In the genomic region with DNA sequence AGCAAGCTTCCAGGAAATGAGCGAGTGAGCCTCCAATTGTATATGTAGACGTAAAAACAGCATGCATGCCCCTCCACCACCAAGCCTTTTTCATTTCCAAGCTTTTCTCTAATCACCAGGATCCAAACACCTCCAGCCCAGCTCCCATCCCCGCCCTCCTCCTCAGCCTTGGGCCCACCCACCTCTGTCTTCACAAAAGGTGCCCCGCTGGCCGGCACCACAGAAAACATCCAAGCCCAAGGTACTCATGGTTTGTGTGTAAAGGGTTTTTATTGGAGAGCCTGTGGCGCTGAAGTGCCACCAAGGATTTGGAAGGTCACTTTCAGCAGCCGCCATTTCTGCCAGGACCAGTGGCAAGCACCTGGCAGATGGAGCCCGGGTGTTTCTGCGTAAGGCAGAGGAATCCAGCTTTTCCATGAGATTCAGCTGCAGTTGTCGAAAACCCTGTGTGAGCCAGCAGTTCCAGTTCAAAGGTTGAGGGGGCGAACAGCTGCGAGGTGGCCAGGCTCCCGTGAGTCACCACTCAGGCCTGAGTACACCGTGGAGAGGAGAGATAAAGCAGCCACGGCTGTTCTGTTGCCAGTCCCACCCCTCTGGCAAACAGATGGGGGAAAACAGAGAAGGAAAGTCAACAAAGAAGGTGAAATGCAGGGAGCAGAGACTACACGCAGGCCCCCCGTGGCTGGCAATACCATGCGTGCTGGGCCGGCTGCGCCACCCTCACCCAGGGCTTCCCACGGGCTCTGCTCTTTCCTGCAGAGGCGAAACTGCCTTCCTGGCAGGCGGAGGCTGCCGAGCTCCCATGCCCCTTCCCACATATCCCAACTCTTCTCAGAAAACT, we compare ENCODE assay signal across 9 cellular contexts. TPM values are rescaled to one million over a fixed set of nuclear protein-coding genes. Genes with fewer than 3 reads are reported as not detected.
A peak's percentile ranks its signal among the peaks of the same experiment; 100 is the strongest.
DNase-seq lines count a peak whose midpoint lies in the region; ATAC-seq, FAIRE-seq and TF ChIP-seq lines count a peak whose summit lies in the region.
"Had no signal": no experiment of that assay in that cellular context is flagged by ENCODE, and none has a peak within 500 bp of the region (broad histone marks: within the 10 kb centered on the region; RNA-seq: fewer than 3 reads in every experiment).

No MANE protein-coding gene starts in this region.

- no peaks in the 10 kb centered on the region for H3K9me3 ChIP-seq in trophoblast cell (ENCODE audit: insufficient read depth, low read depth, low read length)

- no peak overlapping the region for H2AFZ ChIP-seq in trophoblast cell (ENCODE audit: insufficient read depth, low read length, poor library complexity)

- no peak overlapping the region for H2AK5ac ChIP-seq in trophoblast cell (ENCODE audit: low read length)

- no peak overlapping the region for H2BK120ac ChIP-seq in trophoblast cell (ENCODE audit: insufficient read depth, low read length, poor library complexity)

- H3K79me2 ChIP-seq in trophoblast cell (ENCODE audit: control insufficient read depth, insufficient read depth, low read length, poor library complexity), result peaks cover 1% of the 10 kb centered on the region

- peak; percentile 81 for DNase-seq in Daoy (ENCODE audit: low read depth)
- DNase-seq in NCI-H524 treated with DMSO at 0.1 percent for 48 hours (lab: John Stamatoyannopoulos, UW), result peak; percentile 70
- peak; percentile 48 for DNase-seq in fibroblast of the aortic adventitia (ENCODE audit: low read depth)
- DNase-seq in trophoblast cell, result peak; percentile 71 to 80
- no peak for DNase-seq in natural killer cell
- no peak for DNase-seq in activated CD4-positive, alpha-beta memory T cell treated with anti-CD3 and anti-CD28 coated beads, Interleukin-2, amount 10 ng/mL, durations not matched to agents 7 days and 5 days
- no peak for DNase-seq in frontal cortex (ENCODE audit: low spot score in 2 of 2)

- H3K36me3 ChIP-seq in trophoblast cell (ENCODE audit: control insufficient read depth in 1 of 2, insufficient read depth in 2 of 2, low read length in 2 of 2), result no peaks in the 10 kb centered on the region

- POLR2A ChIA-PET in activated CD4-positive, alpha-beta memory T cell treated with anti-CD3 and anti-CD28 coated beads, Interleukin-2, amount 10 ng/mL, durations not matched to agents 7 days and 5 days (lab: Charles Lee), result no interaction called here

- intact Hi-C loops in natural killer cell (cut with micrococcal nuclease), result no loop called here

- no peak overlapping the region for H3K27ac Mint-ChIP-seq in natural killer cell
- no peak overlapping the region for H3K27ac Mint-ChIP-seq in activated CD4-positive, alpha-beta memory T cell treated with anti-CD3 and anti-CD28 coated beads, Interleukin-2, amount 10 ng/mL, durations not matched to agents 7 days and 5 days
- H3K27ac Mint-ChIP-seq: stimulated activated naive CD8-positive, alpha-beta T cell treated with anti-CD3 and anti-CD28 coated beads, Interleukin-15, Interleukin-2, amounts not matched to agents 100 ng/mL and 50 ng/mL, for 24 hours had no signal

- H3K4me2 ChIP-seq in trophoblast cell (ENCODE audit: low read length), result peak overlapping the region; percentile 22

- H2BK12ac ChIP-seq in trophoblast cell (ENCODE audit: low read length), result peak overlapping the region; percentile 26

- H3K4ac ChIP-seq in trophoblast cell (ENCODE audit: low read depth, low read length), result peak overlapping the region; percentile 35

- no peaks in the 10 kb centered on the region for H3K9me3 Mint-ChIP-seq in natural killer cell
- H3K9me3 Mint-ChIP-seq in activated CD4-positive, alpha-beta memory T cell treated with anti-CD3 and anti-CD28 coated beads, Interleukin-2, amount 10 ng/mL, durations not matched to agents 7 days and 5 days, result no peaks in the 10 kb centered on the region
- H3K9me3 Mint-ChIP-seq: stimulated activated naive CD8-positive, alpha-beta T cell treated with anti-CD3 and anti-CD28 coated beads, Interleukin-15, Interleukin-2, amounts not matched to agents 100 ng/mL and 50 ng/mL, for 24 hours had no signal

- peak overlapping the region; percentile 62 for H3K27ac ChIP-seq in trophoblast cell (ENCODE audit: low read depth, low read length)

- CTCF ChIA-PET in activated CD4-positive, alpha-beta memory T cell treated with anti-CD3 and anti-CD28 coated beads, Interleukin-2, amount 10 ng/mL, durations not matched to agents 7 days and 5 days (lab: Charles Lee), result no interaction called here

- no peaks in the 10 kb centered on the region for H3K4me1 Mint-ChIP-seq in natural killer cell
- H3K4me1 Mint-ChIP-seq in activated CD4-positive, alpha-beta memory T cell treated with anti-CD3 and anti-CD28 coated beads, Interleukin-2, amount 10 ng/mL, durations not matched to agents 7 days and 5 days, result peaks cover 5% of the 10 kb centered on the region

- no peak overlapping the region for H4K91ac ChIP-seq in trophoblast cell (ENCODE audit: low read depth, low read length)

- peak overlapping the region; percentile 39 for H4K12ac ChIP-seq in trophoblast cell (ENCODE audit: low read depth, low read length)

- ATAC-seq in natural killer cell (no peak), GM18861 (IDR thresholded peaks at IDR 0.05; ENCODE audit: unreplicated experiment) (no peak)

- no peak overlapping the region for H3K4me3 Mint-ChIP-seq in natural killer cell
- H3K4me3 Mint-ChIP-seq in activated CD4-positive, alpha-beta memory T cell treated with anti-CD3 and anti-CD28 coated beads, Interleukin-2, amount 10 ng/mL, durations not matched to agents 7 days and 5 days, result no peak overlapping the region
- H3K4me3 Mint-ChIP-seq: stimulated activated naive CD8-positive, alpha-beta T cell treated with anti-CD3 and anti-CD28 coated beads, Interleukin-15, Interleukin-2, amounts not matched to agents 100 ng/mL and 50 ng/mL, for 24 hours had no signal

- H3K36me3 Mint-ChIP-seq in natural killer cell, result no peaks in the 10 kb centered on the region
- no peaks in the 10 kb centered on the region for H3K36me3 Mint-ChIP-seq in activated CD4-positive, alpha-beta memory T cell treated with anti-CD3 and anti-CD28 coated beads, Interleukin-2, amount 10 ng/mL, durations not matched to agents 7 days and 5 days (ENCODE audit: low read depth)

- H3K27me3 Mint-ChIP-seq in natural killer cell (ENCODE audit: low read depth in 2 of 2), result peaks cover 0 to 8% of the 10 kb centered on the region in 2 donors
- H3K27me3 Mint-ChIP-seq in activated CD4-positive, alpha-beta memory T cell treated with anti-CD3 and anti-CD28 coated beads, Interleukin-2, amount 10 ng/mL, durations not matched to agents 7 days and 5 days, result peaks cover 3% of the 10 kb centered on the region
- H3K27me3 Mint-ChIP-seq: stimulated activated naive CD8-positive, alpha-beta T cell treated with anti-CD3 and anti-CD28 coated beads, Interleukin-15, Interleukin-2, amounts not matched to agents 100 ng/mL and 50 ng/mL, for 24 hours had no signal

- peaks cover 2% of the 10 kb centered on the region for H3K79me1 ChIP-seq in trophoblast cell (ENCODE audit: low read length)

- no peak for FAIRE-seq in frontal cortex (lab: Jason Lieb, UNC)

- H3K4me1 ChIP-seq in trophoblast cell (ENCODE audit: control insufficient read depth in 1 of 2, insufficient read depth in 2 of 2, low read length in 2 of 2), result peaks cover 10 to 13% of the 10 kb centered on the region in 2 experiments

- TF ChIP-seq CTCF in fibroblast of the aortic adventitia (IDR thresholded peaks at IDR 0.05; ENCODE audit: insufficient read depth, low read length) (no peak), natural killer cell (IDR thresholded peaks at IDR 0.05) (no peak)

- no peak overlapping the region for H3K18ac ChIP-seq in trophoblast cell (ENCODE audit: low read length)

- no peak overlapping the region for H2BK5ac ChIP-seq in trophoblast cell (ENCODE audit: low read depth, low read length, poor library complexity)

- H3K4me3 ChIP-seq in fibroblast of the aortic adventitia (ENCODE audit: low read depth, low read length) (no peak overlapping the region), trophoblast cell (ENCODE audit: low read depth, low read length) (no peak overlapping the region)

- no peaks in the 10 kb centered on the region for H3K27me3 ChIP-seq in trophoblast cell (ENCODE audit: insufficient read depth, low read length)

- H4K8ac ChIP-seq in trophoblast cell (ENCODE audit: low read depth, low read length), result peak overlapping the region; percentile 62

- no CpG with 5 or more reads among the region's 24 CpGs for WGBS in trophoblast cell (ENCODE audit: extremely low coverage, insufficient coverage, insufficient read length)

- H3K14ac ChIP-seq in trophoblast cell (ENCODE audit: low read length), result peak overlapping the region; percentile 59

- H3K9ac ChIP-seq in trophoblast cell (ENCODE audit: low read length), result no peak overlapping the region

- H3K23ac ChIP-seq in trophoblast cell (ENCODE audit: low read length), result no peak overlapping the region

RNA-seq across cellular contexts. Expression of a gene that starts 38.2 kb away (rescaled TPM):
- total RNA-seq in Daoy (2014; rRNA removed; shearing (Covaris generic)), result 3.4 and 7.9 TPM in 2 replicates
- 2.2 and 5.5 TPM in 2 replicates for total RNA-seq in fibroblast of the aortic adventitia (ENCODE audit: low replicate concordance)
- 4.7 and 5.0 TPM in 2 replicates for polyA plus RNA-seq in trophoblast cell (2013)
- total RNA-seq in natural killer cell, result 1 to 10 TPM in 1 of 3 donors, under 1 TPM in 2; 0.68 to 2.6 (median 0.88) TPM
- total RNA-seq in activated CD4-positive, alpha-beta memory T cell treated with anti-CD3 and anti-CD28 coated beads, Interleukin-2, amount 10 ng/mL, durations not matched to agents 7 days and 5 days, result 1 to 10 TPM; 2.8 to 3.0 TPM
- total RNA-seq in frontal cortex, result 16.7 TPM

Comparison
In these comparisons a context has a peak if more than half of its experiments do, and no peak if none do; other contexts are left out.
1. DNase-seq: peak in Daoy (single experiment), NCI-H524 treated with DMSO at 0.1 percent for 48 hours (single experiment), fibroblast of the aortic adventitia (single experiment) and trophoblast cell (2 of 2); none in natural killer cell (single experiment), activated CD4-positive, alpha-beta memory T cell treated with anti-CD3 and anti-CD28 coated beads, Interleukin-2, amount 10 ng/mL, durations not matched to agents 7 days and 5 days (single experiment) and frontal cortex (0 of 2).